Comparison of ENCODE assay signal across 23 cellular contexts in genomic region chr20:3655032-3655405, GRCh38. TPM values are rescaled to one million over a fixed set of nuclear protein-coding genes. Genes with fewer than 3 reads are reported as not detected.
"Had no signal": no experiment of that assay in that cellular context is flagged by ENCODE, and none has a peak within 500 bp of the region (broad histone marks: within the 10 kb centered on the region; RNA-seq: fewer than 3 reads in every experiment).

No MANE protein-coding gene starts in this region.

- DNase-seq: activated CD4-positive, alpha-beta T cell treated with anti-CD3 and anti-CD28 coated beads for 36 hours; activated CD4-positive, alpha-beta T cell treated with anti-CD3 and anti-CD28 coated beads, Interleukin-2, amount 50 U/mL, for 48 hours; activated effector memory CD4-positive, alpha-beta T cell treated with anti-CD3 and anti-CD28 coated beads, Interleukin-2, amount 50 U/mL, for 16 hours; activated naive CD4-positive, alpha-beta T cell treated with anti-CD3 and anti-CD28 coated beads, Interleukin-2, amount 50 U/mL, for 16 hours; activated naive CD8-positive, alpha-beta T cell treated with anti-CD3 and anti-CD28 coated beads, Interleukin-2, amount 50 U/mL, for 24 hours; hypothalamus; left ventricle myocardium superior; mammary epithelial cell; midbrain; natural killer cell; T1000; testis; upper lobe of left lung had no signal

- H3K27ac ChIP-seq: cardiac muscle cell, epithelial cell of prostate, gastroesophageal sphincter, parathyroid adenoma, right lobe of liver, skin epidermis, testis, upper lobe of left lung had no signal

- H3K4me1 ChIP-seq: gastroesophageal sphincter, parathyroid adenoma, right lobe of liver, testis had no signal

- H3K9me3 Mint-ChIP-seq: activated naive CD8-positive, alpha-beta T cell treated with anti-CD3 and anti-CD28 coated beads, Interleukin-2, amount 50 U/mL, for 24 hours; natural killer cell; T-helper 1 cell treated with Interleukin-12 subunit alpha and Interleukin-12 subunit beta and Interleukin-4 antibody, amounts not matched to agents 30 μg/mL and 1 μg/mL, for 36 hours had no signal

- H3K9me3 ChIP-seq: neutrophil, right lobe of liver, testis, upper lobe of left lung had no signal

- H3K36me3 ChIP-seq: neutrophil had no signal

- ATAC-seq: activated CD4-positive, alpha-beta T cell treated with anti-CD3 and anti-CD28 coated beads for 36 hours; activated naive CD8-positive, alpha-beta T cell treated with anti-CD3 and anti-CD28 coated beads, Interleukin-2, amount 50 U/mL, for 24 hours; gastroesophageal sphincter; left ventricle myocardium superior; natural killer cell; right lobe of liver; stimulated activated memory B cell treated with anti-CD40 and anti-IgM and Interleukin-4, amounts not matched to agents 10 μg/mL and 1 μg/mL and 100 μg/mL, for 72 hours; WTC11 had no signal

- H3K36me3 Mint-ChIP-seq: WTC11 had no signal

- H3K27me3 ChIP-seq: right lobe of liver, testis had no signal

- H3K4me3 ChIP-seq: cardiac muscle cell, gastroesophageal sphincter, right lobe of liver, skin epidermis, testis, upper lobe of left lung had no signal

- H3K4me3 Mint-ChIP-seq: activated CD4-positive, alpha-beta T cell treated with anti-CD3 and anti-CD28 coated beads for 36 hours; activated naive CD8-positive, alpha-beta T cell treated with anti-CD3 and anti-CD28 coated beads, Interleukin-2, amount 50 U/mL, for 24 hours; natural killer cell; stimulated activated memory B cell treated with anti-CD40 and anti-IgM and Interleukin-4, amounts not matched to agents 10 μg/mL and 1 μg/mL and 100 μg/mL, for 72 hours; T-helper 1 cell treated with Interleukin-12 subunit alpha and Interleukin-12 subunit beta and Interleukin-4 antibody, amounts not matched to agents 30 μg/mL and 1 μg/mL, for 36 hours; WTC11 had no signal

- H3K27ac Mint-ChIP-seq: activated CD4-positive, alpha-beta T cell treated with anti-CD3 and anti-CD28 coated beads for 36 hours; activated naive CD8-positive, alpha-beta T cell treated with anti-CD3 and anti-CD28 coated beads, Interleukin-2, amount 50 U/mL, for 24 hours; natural killer cell; stimulated activated memory B cell treated with anti-CD40 and anti-IgM and Interleukin-4, amounts not matched to agents 10 μg/mL and 1 μg/mL and 100 μg/mL, for 72 hours; T-helper 1 cell treated with Interleukin-12 subunit alpha and Interleukin-12 subunit beta and Interleukin-4 antibody, amounts not matched to agents 30 μg/mL and 1 μg/mL, for 36 hours; WTC11 had no signal

RNA-seq across cellular contexts. Expression of gene GFRA4, which starts 8.2 kb away (rescaled TPM):
- polyA plus RNA-seq: cardiac muscle cell, mammary epithelial cell had no signal

RNA-seq across cellular contexts. Expression of gene ADAM33, which starts 26.8 kb away (rescaled TPM):
- polyA plus RNA-seq: mammary epithelial cell had no signal

RNA-seq across cellular contexts. Expression of gene SIGLEC1, which starts 57.4 kb away (rescaled TPM):
- polyA plus RNA-seq: cardiac muscle cell, mammary epithelial cell had no signal
